Comparison of ENCODE assay signal across 8 cellular contexts in genomic region chr22:21666786-21667185, GRCh38. TPM values are rescaled to one million over a fixed set of nuclear protein-coding genes. Genes with fewer than 3 reads are reported as not detected.
DNase-seq lines count a peak whose midpoint lies in the region; ATAC-seq, FAIRE-seq and TF ChIP-seq lines count a peak whose summit lies in the region.

No MANE protein-coding gene starts in this region.

- H4K20me1 ChIP-seq in GM23338 (replicated peaks; ENCODE audit: insufficient read depth) (no peaks in the 10 kb centered on the region; the same call in 1 of the 2 replicates), SK-N-SH (ENCODE audit: insufficient read depth) (no peaks in the 10 kb centered on the region)

- H3K9me2 ChIP-seq in GM23338 (ENCODE audit: insufficient read depth) (no peaks in the 10 kb centered on the region), SK-N-SH (no peaks in the 10 kb centered on the region)

- peak overlapping the region; percentile 96 for H3K27ac ChIP-seq in GM23338 (ENCODE audit: low read depth)
- peak overlapping the region in 1 of 2 experiments; percentile 86; a peak in 1 of 4 replicates for H3K27ac ChIP-seq in SK-N-SH (ENCODE audit: low read depth in 2 of 2, low read length in 1 of 2)

- FAIRE-seq in frontal cortex (lab: Jason Lieb, UNC), result no peak

- H3K27me3 Mint-ChIP-seq in GM23338 (ENCODE audit: insufficient read depth, low read depth, poor library complexity), result peaks cover 11% of the 10 kb centered on the region

- 11% methylated on average over 16 of the region's 16 CpGs for WGBS in SK-N-SH (ENCODE audit: low lambda C conversion rate)

- H2AFZ ChIP-seq in GM23338, result no peak overlapping the region
- H2AFZ ChIP-seq in SK-N-SH (ENCODE audit: low read depth), result peak overlapping the region; percentile 97; the same call in 1 of the 2 replicates

- POLR2A ChIA-PET in SK-N-SH (lab: Yijun Ruan, JAX), result interaction anchor here (1.1 to 2.1 kb wide), 2 partner anchors 9 to 24 kb away, joined by 6 to 12 read pairs; partner anchors contain the start of gene SDF2L1

- peak overlapping the region; percentile 94; the same call in 1 of the 2 replicates for H3K27ac Mint-ChIP-seq in GM23338

- H3K4me3 Mint-ChIP-seq in GM23338, result peak overlapping the region; percentile 98

- H3K9me3 Mint-ChIP-seq in GM23338, result no peaks in the 10 kb centered on the region; the same call in 1 of the 3 replicates

- ATAC-seq in GM23338, result peak; percentile 17

- peaks cover 12% of the 10 kb centered on the region; the same call in 2 of the 3 replicates for H3K36me3 Mint-ChIP-seq in GM23338 (ENCODE audit: low read depth)

- H3K79me2 ChIP-seq in GM23338 (replicated peaks; ENCODE audit: insufficient read depth) (peaks cover 14% of the 10 kb centered on the region), SK-N-SH (ENCODE audit: insufficient read depth) (peaks cover 41% of the 10 kb centered on the region)

- H3K36me3 ChIP-seq in GM23338 (ENCODE audit: insufficient read depth), result peaks cover 14% of the 10 kb centered on the region; the same call in 1 of the 2 replicates
- H3K36me3 ChIP-seq in SK-N-SH (replicated peaks in 1 of 2; ENCODE audit: control insufficient read depth in 1 of 2, insufficient read depth in 2 of 2, low read length in 1 of 2), result peaks cover 22% of the 10 kb centered on the region in 2 experiments
- peaks cover 9% of the 10 kb centered on the region for H3K36me3 ChIP-seq in skeletal muscle satellite cell (ENCODE audit: insufficient read depth, low read length)

- H3K9ac ChIP-seq in SK-N-SH (peak overlapping the region; percentile 78), skeletal muscle satellite cell (ENCODE audit: low read depth, low read length) (peak overlapping the region; percentile 88)

- CTCF ChIA-PET in SK-N-SH (lab: Yijun Ruan, JAX), result interaction anchor here (1.1 kb wide), 1 partner anchor 24 kb away, joined by 4 read pairs; no protein-coding TSS in a partner anchor

- H3K9me3 ChIP-seq in SK-N-SH (no peaks in the 10 kb centered on the region), skeletal muscle satellite cell (replicated peaks; ENCODE audit: low read length) (no peaks in the 10 kb centered on the region)

- H3K27me3 ChIP-seq in GM23338 (ENCODE audit: insufficient read depth), result no peaks in the 10 kb centered on the region
- no peaks in the 10 kb centered on the region for H3K27me3 ChIP-seq in SK-N-SH (ENCODE audit: insufficient read depth)
- H3K27me3 ChIP-seq in skeletal muscle satellite cell (ENCODE audit: control insufficient read depth, insufficient read depth, low read length), result no peaks in the 10 kb centered on the region

- peak overlapping the region; percentile 82 for H3K4me2 ChIP-seq in GM23338
- peak overlapping the region; percentile 83 for H3K4me2 ChIP-seq in SK-N-SH
- H3K4me2 ChIP-seq in skeletal muscle satellite cell (ENCODE audit: low read length), result peak overlapping the region; percentile 98

- H3K4me1 ChIP-seq in GM23338 (ENCODE audit: insufficient read depth) (no peaks in the 10 kb centered on the region), SK-N-SH (ENCODE audit: control insufficient read depth in 1 of 2, insufficient read depth in 2 of 2, low read depth in 1 of 2, low read length in 1 of 2) (peaks cover 0 to 2% of the 10 kb centered on the region in 2 experiments; a peak in 1 of 4 replicates), skeletal muscle satellite cell (ENCODE audit: control insufficient read depth, insufficient read depth, low read length) (peaks cover 3% of the 10 kb centered on the region)

- peak; percentile 51 for DNase-seq in GM23338 (ENCODE audit: low spot score)
- DNase-seq in SK-N-SH, result no peak
- no peak for DNase-seq in fibroblast of villous mesenchyme (ENCODE audit: low read depth)
- no peak for DNase-seq in NCI-H2081 treated with DMSO at 0.1 percent for 48 hours (lab: John Stamatoyannopoulos, UW)
- no peak for DNase-seq in kidney tubule cell (ENCODE audit: low spot score)
- no peak for DNase-seq in AML-193 (lab: John Stamatoyannopoulos, UW)
- no peak for DNase-seq in frontal cortex (ENCODE audit: low spot score in 2 of 2)

- H3K4me3 ChIP-seq in GM23338 (peak overlapping the region; percentile 99), SK-N-SH (ENCODE audit: low read depth in 2 of 2, low read length in 1 of 2) (peak overlapping the region; percentile 72 to 98), fibroblast of villous mesenchyme (ENCODE audit: low read depth, low read length) (peak overlapping the region; percentile 71), skeletal muscle satellite cell (ENCODE audit: low read length) (peak overlapping the region; percentile 96)

- H3F3A ChIP-seq in GM23338 (replicated peaks; ENCODE audit: low read depth), result 0 out of 2 replicates have a peak, but pooled peaks cover 9% of the 10 kb centered on the region
- H3F3A ChIP-seq in SK-N-SH (replicated peaks; ENCODE audit: insufficient read depth), result no peaks in the 10 kb centered on the region

- no peak for TF ChIP-seq EP300 in SK-N-SH (IDR thresholded peaks at IDR 0.05; ENCODE audit: borderline replicate concordance in 1 of 2, low read depth in 1 of 2, low read length in 1 of 2)

- no peak for TF ChIP-seq CTCF in GM23338 (conservative IDR thresholded peaks at IDR 0.05; ENCODE audit: low read depth in 2 of 2)
- TF ChIP-seq CTCF in SK-N-SH (IDR thresholded peaks at IDR 0.05), result no peak
- no peak for TF ChIP-seq CTCF in fibroblast of villous mesenchyme (IDR thresholded peaks at IDR 0.05; ENCODE audit: insufficient read depth, low read depth, low read length)

- no peak for TF ChIP-seq RAD21 in SK-N-SH (IDR thresholded peaks at IDR 0.05; ENCODE audit: low read length)

- H3K4me1 Mint-ChIP-seq in GM23338, result peaks cover 10% of the 10 kb centered on the region

TF ChIP-seq in GM23338, 12 proteins besides CTCF, POLR2A, EP300 and RAD21 (continues in another document):
- no peak for TF ChIP-seq POLR2AphosphoS5 (IDR thresholded peaks at IDR 0.05; ENCODE audit: low read depth)

TF ChIP-seq in SK-N-SH, 30 proteins besides CTCF, POLR2A, EP300 and RAD21 (continues in another document):
- TF ChIP-seq USF2 (IDR thresholded peaks at IDR 0.05; ENCODE audit: borderline replicate concordance, low read depth, low read length) (no peak), USF1 (IDR thresholded peaks at IDR 0.05; ENCODE audit: borderline replicate concordance, low read depth) (no peak), SIN3A (IDR thresholded peaks at IDR 0.05; ENCODE audit: borderline replicate concordance, low read depth, low read length) (no peak), FOXJ3 (CRISPR knock-in tag; IDR thresholded peaks at IDR 0.05) (no peak)

RNA-seq across cellular contexts. Expression of gene PPIL2, which starts 1.0 kb away (rescaled TPM):
- total RNA-seq in GM23338 (2014; rRNA removed; shearing (Covaris generic)), result 30.7 and 34.1 TPM in 2 replicates
- polyA plus RNA-seq in GM23338 (2016; fragmentation: Nextera tagmentation; extraction: Ambion mirVana) (21.6 and 23.0 TPM in 2 replicates), SK-N-SH (2012; rRNA removed) (76.2 and 85.1 TPM in 2 replicates)
- polyA plus RNA-seq in SK-N-SH (2012; cell fraction: cytosol; rRNA removed), result 29.3 and 38.8 TPM in 2 replicates
- polyA plus RNA-seq in SK-N-SH (2012; cell fraction: nucleus; rRNA removed), result 289 and 297 TPM in 2 replicates
- total RNA-seq in fibroblast of villous mesenchyme (26.8 and 32.2 TPM in 2 replicates), frontal cortex (20.4 TPM)
- 19.9 and 22.3 TPM in 2 replicates for total RNA-seq in skeletal muscle satellite cell (2012; rRNA removed)

RNA-seq across cellular contexts. Expression of gene SDF2L1, which starts 24.7 kb away (rescaled TPM):
- 60.3 and 62.3 TPM in 2 replicates for total RNA-seq in GM23338 (2014; rRNA removed; shearing (Covaris generic))
- 72.7 and 74.8 TPM in 2 replicates for polyA plus RNA-seq in GM23338 (2016; fragmentation: Nextera tagmentation; extraction: Ambion mirVana)
- polyA plus RNA-seq in SK-N-SH (2012; rRNA removed), result 52.2 and 60.9 TPM in 2 replicates
- polyA plus RNA-seq in SK-N-SH (2012; cell fraction: cytosol; rRNA removed), result 29.9 and 44.0 TPM in 2 replicates
- polyA plus RNA-seq in SK-N-SH (2012; cell fraction: nucleus; rRNA removed), result 17.1 and 27.1 TPM in 2 replicates
- 22.0 and 27.7 TPM in 2 replicates for total RNA-seq in fibroblast of villous mesenchyme
- total RNA-seq in skeletal muscle satellite cell (2012; rRNA removed), result 41.8 and 58.1 TPM in 2 replicates
- 2.9 TPM for total RNA-seq in frontal cortex

RNA-seq across cellular contexts. Expression of gene CCDC116, which starts 34.2 kb away (rescaled TPM):
- 0.14 TPM in 1 of 2 replicates, not detected in the other for total RNA-seq in GM23338 (2014; rRNA removed; shearing (Covaris generic))
- 0.35 TPM in 1 of 2 replicates, not detected in the other for polyA plus RNA-seq in GM23338 (2016; fragmentation: Nextera tagmentation; extraction: Ambion mirVana)
- polyA plus RNA-seq in SK-N-SH (2012; rRNA removed), result 0.28 and 0.31 TPM in 2 replicates
- polyA plus RNA-seq in SK-N-SH (2012; cell fraction: cytosol; rRNA removed), result 0.08 and 0.09 TPM in 2 replicates
- polyA plus RNA-seq in SK-N-SH (2012; cell fraction: nucleus; rRNA removed), result 1.6 and 2.5 TPM in 2 replicates
- 0.32 and 0.43 TPM in 2 replicates for total RNA-seq in fibroblast of villous mesenchyme
- 0.22 and 0.25 TPM in 2 replicates for total RNA-seq in skeletal muscle satellite cell (2012; rRNA removed)
- not detected for total RNA-seq in frontal cortex

RNA-seq across cellular contexts. Expression of gene YDJC, which starts 37.0 kb away (rescaled TPM):
- total RNA-seq in GM23338 (2014; rRNA removed; shearing (Covaris generic)), result 58.8 and 83.7 TPM in 2 replicates
- 53.3 and 58.4 TPM in 2 replicates for polyA plus RNA-seq in GM23338 (2016; fragmentation: Nextera tagmentation; extraction: Ambion mirVana)
- polyA plus RNA-seq in SK-N-SH (2012; rRNA removed), result 37.4 and 39.9 TPM in 2 replicates
- 18.4 and 31.5 TPM in 2 replicates for polyA plus RNA-seq in SK-N-SH (2012; cell fraction: cytosol; rRNA removed)
- 56.0 and 94.8 TPM in 2 replicates for polyA plus RNA-seq in SK-N-SH (2012; cell fraction: nucleus; rRNA removed)
- total RNA-seq in fibroblast of villous mesenchyme, result 19.0 and 27.1 TPM in 2 replicates
- 43.9 and 56.3 TPM in 2 replicates for total RNA-seq in skeletal muscle satellite cell (2012; rRNA removed)
- 7.7 TPM for total RNA-seq in frontal cortex
